1 cellular context compared by ENCODE assay signal in genomic region chr5:143054480-143054941, GRCh38.
TF ChIP-seq lines count a peak whose summit lies in the region.

No MANE protein-coding gene starts in this region.

TF ChIP-seq in GM12878, 131 proteins besides CTCF, POLR2A, EP300 and RAD21 (continued from another document and continues in another):
- TF ChIP-seq USF1 (IDR thresholded peaks at IDR 0.05; ENCODE audit: borderline replicate concordance, extremely low read length, insufficient read depth, low read depth, low read length) (no peak), NR2C1 (IDR thresholded peaks at IDR 0.05) (no peak), SRF (IDR thresholded peaks at IDR 0.05; ENCODE audit: low read depth in 2 of 2, low read length in 2 of 2) (no peak), EZH2 (IDR thresholded peaks at IDR 0.05; ENCODE audit: borderline replicate concordance, control insufficient read depth, low read depth, low read length) (no peak), HDAC2 (IDR thresholded peaks at IDR 0.05) (no peak), ASH2L (IDR thresholded peaks at IDR 0.05; ENCODE audit: borderline replicate concordance, low read depth) (no peak), SKIL (IDR thresholded peaks at IDR 0.05; ENCODE audit: low read depth, poor library complexity, severe bottlenecking) (peak; percentile 59), TAF1 (IDR thresholded peaks at IDR 0.05; ENCODE audit: borderline replicate concordance, low read depth, low read length) (peak; percentile 53), GATAD2B (conservative IDR thresholded peaks at IDR 0.05; ENCODE audit: low read depth) (no peak; the same call in 1 of the 2 replicates), ZBTB33 (IDR thresholded peaks at IDR 0.05) (no peak), HDGF (IDR thresholded peaks at IDR 0.05) (no peak), TCF12 (IDR thresholded peaks at IDR 0.05; ENCODE audit: low read depth, low read length) (peak; percentile 82), ZNF24 (IDR thresholded peaks at IDR 0.05) (no peak), MYC (IDR thresholded peaks at IDR 0.05; ENCODE audit: insufficient read depth, insufficient read length, insufficient replicate concordance, low read length, severe bottlenecking) (no peak), PAX8 (IDR thresholded peaks at IDR 0.05) (no peak), SMC3 (IDR thresholded peaks at IDR 0.05; ENCODE audit: borderline replicate concordance, low read length) (peak; percentile 30; the same call in 1 of the 2 replicates), RFX5 (IDR thresholded peaks at IDR 0.05; ENCODE audit: low read depth, low read length) (no peak), IRF3 (IDR thresholded peaks at IDR 0.05) (no peak), SUZ12 (IDR thresholded peaks at IDR 0.05; ENCODE audit: unreplicated experiment) (no peak), SPI1 (IDR thresholded peaks at IDR 0.05; ENCODE audit: borderline replicate concordance, insufficient read depth, low read depth, low read length) (no peak), BACH1 (IDR thresholded peaks at IDR 0.05; ENCODE audit: borderline replicate concordance) (peak; percentile 42; the same call in 1 of the 2 replicates), ATF3 (IDR thresholded peaks at IDR 0.05; ENCODE audit: borderline replicate concordance, extremely low read depth, low read depth, low read length) (no peak), CUX1 (IDR thresholded peaks at IDR 0.05; ENCODE audit: insufficient replicate concordance, low read depth, low read length) (peak; percentile 91), ELK1 (IDR thresholded peaks at IDR 0.05; ENCODE audit: low read depth, low read length) (no peak), TCF7 (IDR thresholded peaks at IDR 0.05; ENCODE audit: borderline replicate concordance) (0 out of 2 replicates have a peak, but pooled peaks have one; percentile 40), TBL1XR1 (IDR thresholded peaks at IDR 0.05; ENCODE audit: low read depth, low read length) (peak; percentile 74; the same call in 1 of the 2 replicates), BCL11A (IDR thresholded peaks at IDR 0.05; ENCODE audit: low read depth, low read length) (peak; percentile 93), TARDBP (IDR thresholded peaks at IDR 0.05; ENCODE audit: borderline replicate concordance) (no peak), CBX3 (IDR thresholded peaks at IDR 0.05; ENCODE audit: borderline replicate concordance, low read depth) (no peak), EGR1 (IDR thresholded peaks at IDR 0.05; ENCODE audit: borderline replicate concordance in 1 of 2, low read depth in 2 of 2, low read length in 2 of 2) (peak in 1 of 2 experiments; percentile 83; a peak in 2 of 3 replicates), EED (IDR thresholded peaks at IDR 0.05; ENCODE audit: low read depth) (peak; percentile 80), BHLHE40 (IDR thresholded peaks at IDR 0.05; ENCODE audit: borderline replicate concordance in 1 of 2, low read depth in 2 of 2, low read length in 1 of 2) (peak; percentile 53 to 69; a peak in 3 of 4 replicates), IRF4 (IDR thresholded peaks at IDR 0.05; ENCODE audit: low read depth, low read length) (peak; percentile 50; the same call in 1 of the 2 replicates), CBX5 (IDR thresholded peaks at IDR 0.05; ENCODE audit: low read depth) (no peak), ZNF217 (IDR thresholded peaks at IDR 0.05) (no peak), SIN3A (IDR thresholded peaks at IDR 0.05; ENCODE audit: low read depth, low read length) (no peak), FOXK2 (IDR thresholded peaks at IDR 0.05) (no peak), ZNF207 (IDR thresholded peaks at IDR 0.05; ENCODE audit: borderline replicate concordance) (0 out of 2 replicates have a peak, but pooled peaks have one; percentile 56), CEBPB (IDR thresholded peaks at IDR 0.05; ENCODE audit: borderline replicate concordance in 1 of 2, low read depth in 2 of 2, low read length in 2 of 2) (no peak; a peak in 1 of 4 replicates), IKZF2 (IDR thresholded peaks at IDR 0.05) (peak; percentile 80 to 83; a peak in 2 of 4 replicates), ZBTB40 (IDR thresholded peaks at IDR 0.05; ENCODE audit: borderline replicate concordance) (no peak), SMARCA5 (IDR thresholded peaks at IDR 0.05) (no peak), MAX (IDR thresholded peaks at IDR 0.05; ENCODE audit: low read depth, low read length) (no peak), STAT3 (IDR thresholded peaks at IDR 0.05; ENCODE audit: low read depth, low read length) (no peak), MTA2 (IDR thresholded peaks at IDR 0.05; ENCODE audit: low read depth) (peak; percentile 96), KDM1A (IDR thresholded peaks at IDR 0.05; ENCODE audit: borderline replicate concordance) (no peak), YBX1 (IDR thresholded peaks at IDR 0.05) (no peak)
